ENCODE assay signal across 8 cellular contexts in genomic region chr4:119454491-119455270, GRCh38.
DNase-seq lines count a peak whose midpoint lies in the region; ATAC-seq, FAIRE-seq and TF ChIP-seq lines count a peak whose summit lies in the region.
"Not testable (repeated sequence)": the region's sequence is repeated elsewhere in the genome, so short reads cannot be mapped to it uniquely, and the experiment has no call there.

No MANE protein-coding gene starts in this region.

- H3K27ac ChIP-seq in RWPE1: peak overlapping the region; percentile 85

- H3K4me1 Mint-ChIP-seq in nephron: not testable (repeated sequence)

- not testable (repeated sequence) for H3K27me3 Mint-ChIP-seq in nephron (ENCODE audit: low read depth)

- CTCF ChIA-PET in RWPE1 (lab: Yijun Ruan, JAX): not testable (repeated sequence)

- H3K36me3 Mint-ChIP-seq in nephron (ENCODE audit: low read depth): not testable (repeated sequence)

- TF ChIP-seq CTCF in RWPE1 (conservative IDR thresholded peaks at IDR 0.05; ENCODE audit: low read depth) (peak; percentile 31), fibroblast of the aortic adventitia (IDR thresholded peaks at IDR 0.05; ENCODE audit: insufficient read depth, low read length) (peak; percentile 30)
- TF ChIP-seq CTCF in nephron (IDR thresholded peaks at IDR 0.05; ENCODE audit: unreplicated experiment in 3 of 3): not testable (repeated sequence)

- H3K4me3 ChIP-seq in fibroblast of the aortic adventitia (ENCODE audit: low read depth, low read length): peak overlapping the region; percentile 77

- H3K4me3 Mint-ChIP-seq in nephron: peak overlapping the region; percentile 92 to 98 (median 96)

- peak; percentile 41 for TF ChIP-seq POLR2A in H54 (IDR thresholded peaks at IDR 0.05; ENCODE audit: low read depth, low read length)

- H3K9me3 Mint-ChIP-seq in nephron: not testable (repeated sequence)

- peak; percentile 95 for DNase-seq in ELR (ENCODE audit: low read depth)
- DNase-seq in H54 (ENCODE audit: insufficient read length, low spot score): peak; percentile 42
- DNase-seq in LoVo (ENCODE audit: low spot score): peak; percentile 91
- DNase-seq in RWPE1 (ENCODE audit: low spot score): peak; percentile 91
- DNase-seq in activated effector memory CD4-positive, alpha-beta T cell treated with Interleukin-2 at 50 U/mL for 16 hours: peak; percentile 91
- peak; percentile 96 for DNase-seq in fibroblast of the aortic adventitia (ENCODE audit: low read depth)
- DNase-seq in stimulated activated naive CD8-positive, alpha-beta T cell treated with anti-CD3 and anti-CD28 coated beads, Interleukin-15, Interleukin-2, amounts not matched to agents 100 U/mL and 50 U/mL, for 24 hours: peak; percentile 93

- peak; percentile 79 for FAIRE-seq in H54 (lab: Jason Lieb, UNC)

- peak; percentile 100 for ATAC-seq in stimulated activated naive CD8-positive, alpha-beta T cell treated with anti-CD3 and anti-CD28 coated beads, Interleukin-15, Interleukin-2, amounts not matched to agents 100 U/mL and 50 U/mL, for 24 hours

- H3K27ac Mint-ChIP-seq in nephron: peak overlapping the region; percentile 99 to 100 (median 100)

- POLR2A ChIA-PET in RWPE1 (lab: Yijun Ruan, JAX; ENCODE audit: low non-redundant PET): not testable (repeated sequence)

Comparison
In these comparisons a context has a peak if more than half of its experiments do, and no peak if none do; other contexts are left out.
1. Peak in every context shown above with its lines: DNase-seq, ATAC-seq, H3K4me3 ChIP-seq and H3K27ac ChIP-seq.
2. DNase-seq: peak in every context shown above with its lines; median percentile 96 in fibroblast of the aortic adventitia; 95 in ELR; 93 in stimulated activated naive CD8-positive, alpha-beta T cell treated with anti-CD3 and anti-CD28 coated beads, Interleukin-15, Interleukin-2, amounts not matched to agents 100 U/mL and 50 U/mL, for 24 hours; 91 in LoVo; 91 in RWPE1; 91 in activated effector memory CD4-positive, alpha-beta T cell treated with Interleukin-2 at 50 U/mL for 16 hours; 42 in H54.